22 cellular contexts compared by ENCODE assay signal in the genomic region with DNA sequence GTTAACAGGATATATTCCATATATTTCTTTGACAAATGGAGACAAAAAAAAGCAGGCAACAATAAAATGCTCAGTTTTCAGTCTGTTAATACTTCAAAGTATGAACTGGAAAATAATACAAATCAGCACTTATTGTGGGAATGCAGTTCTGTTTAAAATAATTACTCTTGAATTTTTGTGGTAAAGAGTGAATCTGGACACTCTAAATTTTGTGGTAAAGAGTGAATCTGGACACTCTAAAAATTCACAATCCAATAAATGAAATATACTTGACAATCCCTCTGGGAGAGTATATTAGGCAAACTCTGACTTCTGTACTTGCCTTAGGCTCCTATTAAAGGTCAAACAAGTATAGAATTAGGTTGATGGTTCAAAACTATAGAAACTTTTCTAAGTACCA.
"Had no signal": no experiment of that assay in that cellular context is flagged by ENCODE, and none has a peak within 500 bp of the region (broad histone marks: within the 10 kb centered on the region; RNA-seq: fewer than 3 reads in every experiment).

No MANE protein-coding gene starts in this region.

- DNase-seq: effector memory CD4-positive, alpha-beta T cell; gastrocnemius medialis; heart right ventricle; left lung; lower lobe of right lung; midbrain; naive B cell; nephron progenitor cell; psoas muscle; retina; right lobe of liver; stimulated activated CD4-positive, alpha-beta T cell treated with anti-CD3 and anti-CD28 coated beads, Interleukin-12 subunit alpha, Interleukin-12 subunit beta, amount 100 ng/mL, for 4 hours; stimulated activated naive CD4-positive, alpha-beta T cell; stomach; substantia nigra; transverse colon had no signal

- FAIRE-seq: endometrium, keratinocyte had no signal

- H3K4me1 Mint-ChIP-seq: nephron progenitor cell had no signal

- H3K4me1 ChIP-seq: gastrocnemius medialis, psoas muscle, right lobe of liver had no signal

- H3K27me3 ChIP-seq: gastrocnemius medialis, heart right ventricle, left lung, right lobe of liver, stomach, transverse colon had no signal

- H3K27ac Mint-ChIP-seq: memory B cell, naive B cell, nephron progenitor cell had no signal

- H3K36me3 ChIP-seq: gastrocnemius medialis, heart right ventricle, left lung, lower lobe of right lung, right lobe of liver, stomach, thoracic aorta, transverse colon had no signal

- ATAC-seq: esophagus mucosa, gastrocnemius medialis, heart right ventricle, left lung, lower lobe of right lung, psoas muscle, right lobe of liver had no signal

- H3K27me3 Mint-ChIP-seq: memory B cell, naive B cell had no signal

- H3K36me3 Mint-ChIP-seq: memory B cell, naive B cell had no signal

- H3K9me3 Mint-ChIP-seq: memory B cell, naive B cell, nephron progenitor cell had no signal

- H3K4me3 Mint-ChIP-seq: memory B cell, naive B cell, nephron progenitor cell had no signal

- H3K27ac ChIP-seq: gastrocnemius medialis, heart right ventricle, left lung, lower lobe of right lung, psoas muscle, right lobe of liver, skin epidermis, stomach, thoracic aorta, transverse colon had no signal

- H3K4me3 ChIP-seq: gastrocnemius medialis, heart right ventricle, left lung, lower lobe of right lung, psoas muscle, right lobe of liver, skin epidermis, stomach, thoracic aorta, transverse colon had no signal

- H3K9me3 ChIP-seq: gastrocnemius medialis, heart right ventricle, left lung, lower lobe of right lung, psoas muscle, right lobe of liver, stomach, thoracic aorta, transverse colon had no signal
